Comparison of ENCODE assay signal across 1 cellular context in genomic region chr3:105414841-105415240, GRCh38.
TF ChIP-seq lines count a peak whose summit lies in the region.

No MANE protein-coding gene starts in this region.

TF ChIP-seq in GM12878, 131 proteins besides CTCF, POLR2A, EP300 and RAD21:
- TF ChIP-seq E2F8 (IDR thresholded peaks at IDR 0.05; ENCODE audit: low read depth, partially characterized antibody) (no peak), ZBED1 (IDR thresholded peaks at IDR 0.05; ENCODE audit: borderline replicate concordance) (no peak), ETV6 (conservative IDR thresholded peaks at IDR 0.05 in 1 of 2, IDR thresholded peaks at IDR 0.05 in 1 of 2; ENCODE audit: borderline replicate concordance in 1 of 2, low read depth in 1 of 2) (no peak), ZZZ3 (IDR thresholded peaks at IDR 0.05; ENCODE audit: control insufficient read depth, insufficient read length, low read depth) (no peak), E4F1 (IDR thresholded peaks at IDR 0.05; ENCODE audit: borderline replicate concordance, partially characterized antibody) (no peak), RAD51 (IDR thresholded peaks at IDR 0.05) (no peak), NFYA (IDR thresholded peaks at IDR 0.05; ENCODE audit: borderline replicate concordance, low read depth, low read length) (no peak), KDM1A (IDR thresholded peaks at IDR 0.05; ENCODE audit: borderline replicate concordance) (no peak), PKNOX1 (IDR thresholded peaks at IDR 0.05) (no peak), TCF12 (IDR thresholded peaks at IDR 0.05; ENCODE audit: low read depth, low read length) (no peak), BMI1 (IDR thresholded peaks at IDR 0.05; ENCODE audit: borderline replicate concordance) (no peak), REST (IDR thresholded peaks at IDR 0.05; ENCODE audit: low read depth, low read length) (no peak), SMC3 (IDR thresholded peaks at IDR 0.05; ENCODE audit: borderline replicate concordance, low read length) (no peak), FOS (IDR thresholded peaks at IDR 0.05; ENCODE audit: borderline replicate concordance, extremely low read depth, insufficient read length) (no peak), PAX8 (IDR thresholded peaks at IDR 0.05) (no peak), MXI1 (IDR thresholded peaks at IDR 0.05; ENCODE audit: low read depth, low read length) (no peak), CREM (IDR thresholded peaks at IDR 0.05; ENCODE audit: low read depth) (no peak), SIN3A (IDR thresholded peaks at IDR 0.05; ENCODE audit: low read depth, low read length) (no peak), POU2F2 (IDR thresholded peaks at IDR 0.05; ENCODE audit: borderline replicate concordance, low read depth, low read length) (no peak)
